In the genomic region with DNA sequence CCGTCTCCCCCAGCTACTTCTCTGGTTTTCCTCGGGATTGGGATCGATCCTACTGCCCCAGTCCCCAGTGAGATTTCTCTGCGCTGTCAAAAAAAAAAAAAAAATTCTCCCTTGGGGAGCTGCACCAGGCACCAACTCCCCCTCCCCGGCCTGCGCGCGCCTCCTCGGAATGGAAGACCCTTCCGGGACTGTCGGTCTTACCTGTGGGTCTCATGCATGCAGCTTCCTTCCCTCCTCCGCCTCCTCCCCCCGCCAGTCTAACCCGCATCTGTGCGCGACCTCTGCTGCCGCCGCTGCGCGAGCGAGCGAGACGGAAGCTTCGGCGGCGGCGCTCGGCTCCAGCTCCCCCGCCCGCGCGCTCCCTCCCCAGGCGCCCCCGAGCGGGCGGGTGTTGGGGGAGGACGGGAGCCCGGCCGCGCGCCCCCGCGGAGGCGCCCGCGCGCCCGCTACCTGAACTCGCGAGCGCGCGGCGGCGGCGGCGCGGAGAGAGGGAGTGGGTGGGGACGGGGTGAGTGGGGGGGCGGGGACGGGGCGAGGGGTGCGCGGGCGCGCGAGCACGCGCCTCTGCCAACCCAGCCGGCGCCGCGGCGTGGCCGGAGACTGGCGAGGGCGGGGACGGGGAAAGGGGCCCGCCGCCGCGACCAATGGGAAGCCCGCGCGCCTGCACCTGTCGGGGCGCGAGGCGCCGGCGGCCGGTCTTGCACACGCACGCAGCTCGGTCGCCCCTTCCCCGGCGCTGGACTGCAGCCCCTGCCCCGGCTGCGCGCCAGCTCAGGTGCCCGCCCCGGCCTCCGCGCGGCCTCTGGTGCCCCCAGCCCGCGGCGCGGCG, we compare ENCODE assay signal across 8 cellular contexts. TPM values are rescaled to one million over a fixed set of nuclear protein-coding genes. Genes with fewer than 3 reads are reported as not detected.
DNase-seq lines count a peak whose midpoint lies in the region; ATAC-seq and TF ChIP-seq lines count a peak whose summit lies in the region.

A gene with protein sequence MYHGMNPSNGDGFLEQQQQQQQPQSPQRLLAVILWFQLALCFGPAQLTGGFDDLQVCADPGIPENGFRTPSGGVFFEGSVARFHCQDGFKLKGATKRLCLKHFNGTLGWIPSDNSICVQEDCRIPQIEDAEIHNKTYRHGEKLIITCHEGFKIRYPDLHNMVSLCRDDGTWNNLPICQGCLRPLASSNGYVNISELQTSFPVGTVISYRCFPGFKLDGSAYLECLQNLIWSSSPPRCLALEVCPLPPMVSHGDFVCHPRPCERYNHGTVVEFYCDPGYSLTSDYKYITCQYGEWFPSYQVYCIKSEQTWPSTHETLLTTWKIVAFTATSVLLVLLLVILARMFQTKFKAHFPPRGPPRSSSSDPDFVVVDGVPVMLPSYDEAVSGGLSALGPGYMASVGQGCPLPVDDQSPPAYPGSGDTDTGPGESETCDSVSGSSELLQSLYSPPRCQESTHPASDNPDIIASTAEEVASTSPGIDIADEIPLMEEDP (minus strand): TSS at position 321 of the 829 bp plus-strand sequence. CDS start 751 bp downstream, outside the sequence.

- ATAC-seq in heart right ventricle (peak; percentile 70 to 88 (median 78)), GM19328 (IDR thresholded peaks at IDR 0.05; ENCODE audit: unreplicated experiment) (no peak)

- peak within 1 kb of the TSS; percentile 70; the same call in 1 of the 2 replicates for H2AFZ ChIP-seq in PC-9

- H3K36me3 ChIP-seq in PC-9 (ENCODE audit: low read depth) (no peaks in the 10 kb centered on the region), heart right ventricle (no peaks in the 10 kb centered on the region), transverse colon (no peaks in the 10 kb centered on the region)

- H3K9me2 ChIP-seq in PC-9 (ENCODE audit: insufficient read depth), result no peaks in the 10 kb centered on the region

- no TSS peak for BruUV-seq in PC-9 (replicated peaks; lab: Mats Ljungman, UMichigan)

- no peaks in the 10 kb centered on the region for H3K9me3 ChIP-seq in PC-9 (ENCODE audit: insufficient read depth, low read depth)
- H3K9me3 ChIP-seq in heart right ventricle, result no peaks in the 10 kb centered on the region
- H3K9me3 ChIP-seq in transverse colon, result no peaks in the 10 kb centered on the region

- intact Hi-C loops in PC-9 (cut with micrococcal nuclease; ENCODE audit: unreplicated experiment) (loop anchor here (5.0 kb wide), 1 partner anchor 232 kb away; no protein-coding TSS in a partner anchor), heart right ventricle (cut with DNase I) (loop anchor here in 2 of 10 donors (5.0 kb wide), 2 partner anchors 232 to 237 kb away; no protein-coding TSS in a partner anchor), transverse colon (cut with DNase I; ENCODE audit: low total_unique reads) (no loop called here)

- peaks cover 6% of the 10 kb centered on the region; the same call in 1 of the 2 replicates for H3K4me1 ChIP-seq in PC-9 (replicated peaks; ENCODE audit: insufficient read depth)
- H3K4me1 ChIP-seq in heart right ventricle, result peaks cover 4 to 23% (median 17%) of the 10 kb centered on the region in 9 donors
- H3K4me1 ChIP-seq in transverse colon, result peaks cover 12 to 18% (median 13%) of the 10 kb centered on the region in 4 donors

- peaks cover 55% of the 10 kb centered on the region for H3K27me3 ChIP-seq in PC-9 (ENCODE audit: insufficient read depth, low read depth)
- peaks cover 0 to 69% (median 11%) of the 10 kb centered on the region in 7 donors for H3K27me3 ChIP-seq in heart right ventricle
- H3K27me3 ChIP-seq in transverse colon, result peaks cover 61% of the 10 kb centered on the region

- H3K4me1 Mint-ChIP-seq in progenitor cell of endocrine pancreas (ENCODE audit: low read depth), result peaks cover 14% of the 10 kb centered on the region

- in situ Hi-C loops in transverse colon (cut with MboI; ENCODE audit: low pct_ligation_motif_present in 1 of 4, low pct_unique_long_range_greater_than_20kb in 1 of 4, low sequenced_read_pairs in 3 of 4), result no loop called here

- H3K9me3 Mint-ChIP-seq in progenitor cell of endocrine pancreas (ENCODE audit: low read depth), result no peaks in the 10 kb centered on the region

- H3K27me3 Mint-ChIP-seq in progenitor cell of endocrine pancreas, result peaks cover 53% of the 10 kb centered on the region

- peak within 1 kb of the TSS; percentile 87 for H3K4me3 Mint-ChIP-seq in progenitor cell of endocrine pancreas (ENCODE audit: low read depth)

- H3K79me2 ChIP-seq in PC-9 (ENCODE audit: low read depth), result no peaks in the 10 kb centered on the region

- no peaks in the 10 kb centered on the region for H3K36me3 Mint-ChIP-seq in progenitor cell of endocrine pancreas (ENCODE audit: insufficient read depth)

- peak within 1 kb of the TSS; percentile 82 for H3K4me2 ChIP-seq in PC-9

- WGBS in heart right ventricle, 2 donors, result 0 to 1% methylated on average over 40 to 104 of the region's 111 CpGs
- 1% methylated on average over 41 of the region's 111 CpGs; no CpG with 5 or more reads in 1 of the 2 donors for WGBS in transverse colon (ENCODE audit: low coverage in 1 of 2), 2 donors

- DNase-seq in HT-29 (ENCODE audit: low spot score) (peak; percentile 24), PC-9 (peak in 1 of 2 experiments; percentile 54), heart right ventricle (peak; percentile 42 to 58), progenitor cell of endocrine pancreas (ENCODE audit: low spot score, unreplicated experiment) (peak; percentile 59), transverse colon (peak; percentile 38)
- peak; percentile 27 to 78 (median 64) for DNase-seq in activated naive CD4-positive, alpha-beta T cell (lab: John Stamatoyannopoulos, UW)

- H3K27ac Mint-ChIP-seq in progenitor cell of endocrine pancreas, result no peak within 1 kb of the TSS

- no peak for TF ChIP-seq EP300 in transverse colon (IDR thresholded peaks at IDR 0.05; ENCODE audit: low read depth)

- POLR2A ChIA-PET in PC-9 (lab: Charles Lee; ENCODE audit: unreplicated experiment), result interaction anchor here (0.6 kb wide), 2 partner anchors 105 to 299 kb away, joined by 3 to 4 read pairs; no protein-coding TSS in a partner anchor

- no peak for TF ChIP-seq POLR2A in transverse colon (IDR thresholded peaks at IDR 0.05)

- no peaks in the 10 kb centered on the region for H4K20me1 ChIP-seq in PC-9 (ENCODE audit: insufficient read depth)

- H3K4me3 ChIP-seq in GM08714 (ENCODE audit: low read length) (peak within 1 kb of the TSS; percentile 44), PC-9 (peak within 1 kb of the TSS; percentile 63), heart right ventricle (peak within 1 kb of the TSS; percentile 35 to 68 (median 56)), transverse colon (peak within 1 kb of the TSS; percentile 35 to 60 (median 46))

- CTCF ChIA-PET in PC-9 (lab: Charles Lee), result interaction anchor here (0.6 to 1.4 kb wide), 2 partner anchors 9 to 230 kb away, joined by 4 read pairs; no protein-coding TSS in a partner anchor

- peaks cover 9% of the 10 kb centered on the region for H3F3A ChIP-seq in PC-9 (ENCODE audit: insufficient read depth, low read depth)

- no peak within 1 kb of the TSS for H3K27ac ChIP-seq in PC-9
- H3K27ac ChIP-seq in heart right ventricle, result peak within 1 kb of the TSS in 3 of 10 donors; percentile 25 to 67 (median 58)
- H3K27ac ChIP-seq in transverse colon, result no peak within 1 kb of the TSS

- TF ChIP-seq CTCF in PC-9 (conservative IDR thresholded peaks at IDR 0.05) (no peak), heart right ventricle (IDR thresholded peaks at IDR 0.05) (peak in 1 of 9 donors; percentile 4), progenitor cell of endocrine pancreas (IDR thresholded peaks at IDR 0.05; ENCODE audit: unreplicated experiment) (no peak), transverse colon (IDR thresholded peaks at IDR 0.05) (no peak)

RNA-seq across cellular contexts. Expression of the gene that starts here (rescaled TPM):
- total RNA-seq in HT-29 (2014; rRNA removed; shearing (Covaris generic)), result 0.20 and 0.21 TPM in 2 replicates
- total RNA-seq in PC-9 (2021) (2.0 and 3.2 TPM in 2 replicates), heart right ventricle (10 to 100 TPM in 2 of 10 donors, 1 to 10 TPM in 8; 1.6 to 36.5 (median 6.9) TPM), progenitor cell of endocrine pancreas (4.7 and 6.0 TPM in 2 replicates), transverse colon (1 to 10 TPM in 1 of 4 donors, under 1 TPM in 1, not detected in 2; 0.32 to 1.2 TPM)
- polyA plus RNA-seq in heart right ventricle, result 1 to 10 TPM in 1 of 2 donors, under 1 TPM in 1; 0.99 to 6.1 TPM

Comparison
In these comparisons a context has a peak if more than half of its experiments do, and no peak if none do; other contexts are left out.
1. Peak in DNase-seq in HT-29; RNA of the gene not detected or under 1 TPM.